Comparison of ENCODE assay signal across 26 cellular contexts in genomic region chr18:8339958-8340357, GRCh38.
DNase-seq lines count a peak whose midpoint lies in the region; ATAC-seq lines count a peak whose summit lies in the region.
"Had no signal": no experiment of that assay in that cellular context is flagged by ENCODE, and none has a peak within 500 bp of the region (broad histone marks: within the 10 kb centered on the region; RNA-seq: fewer than 3 reads in every experiment).

No MANE protein-coding gene starts in this region.

- ATAC-seq in HG02588 (IDR thresholded peaks at IDR 0.05; ENCODE audit: unreplicated experiment) = no peak
- no peak for ATAC-seq in GM18858 (IDR thresholded peaks at IDR 0.05; ENCODE audit: unreplicated experiment)
- ATAC-seq: activated CD4-positive, alpha-beta T cell treated with anti-CD3 and anti-CD28 coated beads for 36 hours; activated CD8-positive, alpha-beta T cell treated with anti-CD3 and anti-CD28 coated beads, Interleukin-2, amount 10 ng/mL, durations not matched to agents 7 days and 5 days; naive thymus-derived CD8-positive, alpha-beta T cell; psoas muscle; stimulated activated effector memory CD8-positive, alpha-beta T cell treated with anti-CD3 and anti-CD28 coated beads, Interleukin-12 subunit alpha, Interleukin-12 subunit beta, amount 100 ng/mL, for 72 hours had no signal

- peak overlapping the region; percentile 84; the same call in 1 of the 2 replicates for H3K27ac ChIP-seq in SJSA1
- H3K27ac ChIP-seq: coronary artery, epithelial cell of prostate, GM23248, Peyer's patch, psoas muscle had no signal

- H3K4me1 ChIP-seq in SJSA1 (replicated peaks) = peaks cover 40% of the 10 kb centered on the region
- H3K4me1 ChIP-seq: psoas muscle had no signal

- no peaks in the 10 kb centered on the region for H3K27me3 ChIP-seq in SJSA1 (replicated peaks)
- H3K27me3 ChIP-seq: Peyer's patch, upper lobe of left lung had no signal

- intact Hi-C loops in head of caudate nucleus (cut with DNase I) = no loop called here

- no peak overlapping the region for H3K4me3 ChIP-seq in SJSA1
- H3K4me3 ChIP-seq: coronary artery, GM23248, Peyer's patch, psoas muscle, upper lobe of left lung had no signal

- no peaks in the 10 kb centered on the region; the same call in 1 of the 2 replicates for H3K36me3 ChIP-seq in SJSA1
- H3K36me3 ChIP-seq: Peyer's patch had no signal

- peak; percentile 58 for DNase-seq in G401 (ENCODE audit: low spot score)
- DNase-seq in SJSA1 (ENCODE audit: low read depth in 1 of 2, low spot score in 2 of 2) = peak; percentile 51 to 58
- peak in 41 of 42 donors; percentile 8 to 82 (median 58) for DNase-seq in head of caudate nucleus
- peak; percentile 3 for DNase-seq in occipital lobe (lab: John Stamatoyannopoulos, UW)
- DNase-seq in NCI-H524 (lab: John Stamatoyannopoulos, UW) = no peak
- DNase-seq: activated CD4-positive, alpha-beta T cell treated with anti-CD3 and anti-CD28 coated beads for 36 hours; activated CD8-positive, alpha-beta T cell treated with anti-CD3 and anti-CD28 coated beads, Interleukin-2, amount 10 ng/mL, durations not matched to agents 7 days and 5 days; amniotic stem cell; effector memory CD4-positive, alpha-beta T cell; GDM1; GM23248; MV-4-11; naive thymus-derived CD8-positive, alpha-beta T cell; NCI-H1436; NCI-H226; NCI-H748 treated with DMSO at 0.1 percent for 48 hours; Peyer's patch; psoas muscle; stimulated activated CD4-positive, alpha-beta T cell treated with anti-CD3 and anti-CD28 coated beads, Interleukin-15, amount 100 ng/mL, for 24 hours; T-helper 9 cell had no signal

- in situ Hi-C loops in G401 (cut with HindIII; ENCODE audit: low sequenced_read_pairs) = no loop called here

- no peaks in the 10 kb centered on the region for H3K9me3 ChIP-seq in SJSA1 (replicated peaks)
- H3K9me3 ChIP-seq: Peyer's patch, psoas muscle, upper lobe of left lung had no signal

Comparison
In these comparisons a context has a peak if more than half of its experiments do, and no peak if none do; other contexts are left out.
1. DNase-seq: peak in G401 (single experiment), SJSA1 (2 of 2), head of caudate nucleus (41 of 42) and occipital lobe (single experiment); none in NCI-H524 (0 of 2).